Comparison of ENCODE assay signal across 8 cellular contexts in genomic region chr21:42850866-42851391, GRCh38. TPM values are rescaled to one million over a fixed set of nuclear protein-coding genes. Genes with fewer than 3 reads are reported as not detected.
DNase-seq lines count a peak whose midpoint lies in the region; ATAC-seq, FAIRE-seq and TF ChIP-seq lines count a peak whose summit lies in the region.

No MANE protein-coding gene starts in this region.

- H3K4me3 Mint-ChIP-seq in endodermal cell: no peak overlapping the region

- H3K4me1 ChIP-seq in endodermal cell (ENCODE audit: control insufficient read depth, insufficient read depth, low read length): no peaks in the 10 kb centered on the region

- no peak overlapping the region for H3K9ac ChIP-seq in endodermal cell (ENCODE audit: extremely low read depth, low read length, poor library complexity, severe bottlenecking)

- peaks cover 85% of the 10 kb centered on the region for H3K36me3 ChIP-seq in endodermal cell (ENCODE audit: control insufficient read depth, insufficient read depth, low read length)

- no peaks in the 10 kb centered on the region for H3K27me3 Mint-ChIP-seq in endodermal cell (ENCODE audit: insufficient read depth)

- no peaks in the 10 kb centered on the region for H3K27me3 ChIP-seq in endodermal cell (ENCODE audit: control insufficient read depth, insufficient read depth, low read length, poor library complexity, severe bottlenecking)

- 93 to 96% methylated on average over 12 to 21 of the region's 21 CpGs for WGBS in endodermal cell (ENCODE audit: insufficient coverage in 1 of 2, insufficient read length in 1 of 2), 2 experiments

- H3K4me3 ChIP-seq in endodermal cell (ENCODE audit: low read length): no peak overlapping the region
- no peak overlapping the region for H3K4me3 ChIP-seq in retinal pigment epithelial cell (ENCODE audit: low read length)

- no peak overlapping the region for H3K27ac ChIP-seq in endodermal cell (ENCODE audit: low read depth, low read length)

- peak overlapping the region; percentile 35 for H3K27ac Mint-ChIP-seq in endodermal cell

- no peak for FAIRE-seq in RCC 7860 (lab: Jason Lieb, UNC)
- no peak for FAIRE-seq in frontal cortex (lab: Jason Lieb, UNC)

- H3K4me1 Mint-ChIP-seq in endodermal cell: no peaks in the 10 kb centered on the region

- TF ChIP-seq CTCF in endodermal cell (conservative IDR thresholded peaks at IDR 0.05) (peak; percentile 80), retinal pigment epithelial cell (conservative IDR thresholded peaks at IDR 0.05; ENCODE audit: low read depth, low read length) (peak; percentile 54)

- DNase-seq in activated CD4-positive, alpha-beta T cell treated with anti-CD3 and anti-CD28 coated beads for 48 hours: peak; percentile 62
- no peak for DNase-seq in activated CD4-positive, alpha-beta T cell treated with anti-CD3 and anti-CD28 coated beads for 1 hour
- DNase-seq in RCC 7860 (ENCODE audit: low spot score) (peak; percentile 10), endodermal cell (peak; percentile 92), retinal pigment epithelial cell (ENCODE audit: low read depth) (no peak), frontal cortex (ENCODE audit: low spot score in 2 of 2) (no peak), NCI-H1105 (lab: John Stamatoyannopoulos, UW) (no peak)

- peaks cover 86% of the 10 kb centered on the region for H3K36me3 Mint-ChIP-seq in endodermal cell (ENCODE audit: low read depth)

- no peaks in the 10 kb centered on the region for H3K9me3 ChIP-seq in endodermal cell (ENCODE audit: control insufficient read depth, low read length)

- ATAC-seq in HG03095 (IDR thresholded peaks at IDR 0.05; ENCODE audit: unreplicated experiment): no peak

- H3K9me3 Mint-ChIP-seq in endodermal cell: no peaks in the 10 kb centered on the region

RNA-seq across cellular contexts. Expression of gene WDR4, which starts 28.4 kb away (rescaled TPM):
- 10 to 100 TPM; 26.7 to 33.5 TPM for total RNA-seq in endodermal cell
- polyA plus RNA-seq in endodermal cell (2013, experiment 1 of 2): 9.5 TPM
- polyA plus RNA-seq in endodermal cell (2013, experiment 2 of 2): 9.6 TPM
- total RNA-seq in frontal cortex: 10.2 TPM

RNA-seq across cellular contexts. Expression of gene NDUFV3, which starts 42.2 kb away (rescaled TPM):
- 10 to 100 TPM; 25.8 to 27.2 TPM for total RNA-seq in endodermal cell
- polyA plus RNA-seq in endodermal cell (2013, experiment 1 of 2): 23.5 TPM
- polyA plus RNA-seq in endodermal cell (2013, experiment 2 of 2): 24.3 TPM
- 25.3 TPM for total RNA-seq in frontal cortex

Comparison
In these comparisons a context has a peak if more than half of its experiments do, and no peak if none do; other contexts are left out.
1. DNase-seq: peak in activated CD4-positive, alpha-beta T cell treated with anti-CD3 and anti-CD28 coated beads for 48 hours (single experiment), RCC 7860 (single experiment) and endodermal cell (single experiment); none in activated CD4-positive, alpha-beta T cell treated with anti-CD3 and anti-CD28 coated beads for 1 hour (single experiment), retinal pigment epithelial cell (single experiment), frontal cortex (0 of 2) and NCI-H1105 (single experiment).